Comparison of ENCODE assay signal across 8 cellular contexts in the genomic region with DNA sequence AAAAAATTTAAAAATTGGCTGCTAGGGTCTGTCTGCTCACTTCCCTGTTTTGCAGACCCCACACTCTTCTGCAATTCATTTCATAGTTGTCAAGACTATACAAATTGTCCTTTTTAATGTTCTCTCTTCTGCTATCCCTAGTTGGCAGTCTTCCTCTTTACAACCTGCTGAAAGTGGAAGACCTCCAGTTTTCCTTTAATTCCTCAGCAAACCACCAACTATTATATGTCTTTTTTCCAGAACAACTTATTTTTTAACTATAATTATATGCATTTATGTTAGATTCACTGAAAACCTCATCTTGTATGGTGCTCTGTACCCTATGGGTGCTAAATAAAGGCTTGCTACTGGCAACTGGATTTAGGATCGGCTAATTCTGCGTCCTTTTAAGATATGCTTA. TPM values are rescaled to one million over a fixed set of nuclear protein-coding genes. Genes with fewer than 3 reads are reported as not detected.
A peak's percentile ranks its signal among the peaks of the same experiment; 100 is the strongest.
DNase-seq lines count a peak whose midpoint lies in the region; ATAC-seq and TF ChIP-seq lines count a peak whose summit lies in the region.

No MANE protein-coding gene starts in this region.

- DNase-seq in NCI-H1092 treated with DMSO at 0.1 percent for 48 hours (lab: John Stamatoyannopoulos, UW): peak; percentile 9
- no peak for DNase-seq in NCI-H1092 (lab: John Stamatoyannopoulos, UW)
- peak; percentile 15 for DNase-seq in RPMI7951 (ENCODE audit: low read depth)
- no peak for DNase-seq in fibroblast of the aortic adventitia (ENCODE audit: low read depth)
- DNase-seq in stimulated activated naive CD8-positive, alpha-beta T cell treated with anti-CD3 and anti-CD28 coated beads, Interleukin-15, amount 100 ng/mL, for 72 hours: no peak
- DNase-seq in Ammon's horn (ENCODE audit: low spot score): no peak

- no peak for ATAC-seq in stimulated activated naive CD8-positive, alpha-beta T cell treated with anti-CD3 and anti-CD28 coated beads, Interleukin-15, amount 100 ng/mL, for 72 hours
- ATAC-seq in HG02973 (IDR thresholded peaks at IDR 0.05; ENCODE audit: unreplicated experiment): no peak
- ATAC-seq in GM19328 (IDR thresholded peaks at IDR 0.05; ENCODE audit: unreplicated experiment): no peak

- peaks cover 42% of the 10 kb centered on the region for H3K4me1 Mint-ChIP-seq in stimulated activated naive CD8-positive, alpha-beta T cell treated with anti-CD3 and anti-CD28 coated beads, Interleukin-15, amount 100 ng/mL, for 72 hours

- peak overlapping the region; percentile 99 to 100 for H3K27ac Mint-ChIP-seq in stimulated activated naive CD8-positive, alpha-beta T cell treated with anti-CD3 and anti-CD28 coated beads, Interleukin-15, amount 100 ng/mL, for 72 hours

- no peak for TF ChIP-seq CTCF in fibroblast of the aortic adventitia (IDR thresholded peaks at IDR 0.05; ENCODE audit: insufficient read depth, low read length)

- no peaks in the 10 kb centered on the region for H3K9me3 Mint-ChIP-seq in stimulated activated naive CD8-positive, alpha-beta T cell treated with anti-CD3 and anti-CD28 coated beads, Interleukin-15, amount 100 ng/mL, for 72 hours

- H3K27me3 Mint-ChIP-seq in stimulated activated naive CD8-positive, alpha-beta T cell treated with anti-CD3 and anti-CD28 coated beads, Interleukin-15, amount 100 ng/mL, for 72 hours: no peaks in the 10 kb centered on the region

- peak overlapping the region; percentile 50 for H3K4me3 ChIP-seq in fibroblast of the aortic adventitia (ENCODE audit: low read depth, low read length)

- H3K4me3 Mint-ChIP-seq in stimulated activated naive CD8-positive, alpha-beta T cell treated with anti-CD3 and anti-CD28 coated beads, Interleukin-15, amount 100 ng/mL, for 72 hours: peak overlapping the region; percentile 95 to 97

RNA-seq across cellular contexts. Expression of a gene that starts 1.1 kb away (rescaled TPM):
- total RNA-seq in RPMI7951 (2014; rRNA removed; shearing (Covaris generic)): 18.2 and 20.2 TPM in 2 replicates
- total RNA-seq in fibroblast of the aortic adventitia (ENCODE audit: low replicate concordance): 13.3 and 33.7 TPM in 2 replicates

RNA-seq across cellular contexts. Expression of a gene that starts 50.6 kb away (rescaled TPM):
- total RNA-seq in RPMI7951 (2014; rRNA removed; shearing (Covaris generic)): 4.8 and 5.5 TPM in 2 replicates
- total RNA-seq in fibroblast of the aortic adventitia (ENCODE audit: low replicate concordance): 6.1 and 11.0 TPM in 2 replicates

RNA-seq across cellular contexts. Expression of a gene that starts 50.8 kb away (rescaled TPM):
- 8.3 and 12.6 TPM in 2 replicates for total RNA-seq in RPMI7951 (2014; rRNA removed; shearing (Covaris generic))
- 19.9 and 23.3 TPM in 2 replicates for total RNA-seq in fibroblast of the aortic adventitia (ENCODE audit: low replicate concordance)

Comparison
In these comparisons a context has a peak if more than half of its experiments do, and no peak if none do; other contexts are left out.
1. DNase-seq: peak in NCI-H1092 treated with DMSO at 0.1 percent for 48 hours (single experiment) and RPMI7951 (single experiment); none in NCI-H1092 (single experiment), fibroblast of the aortic adventitia (single experiment), stimulated activated naive CD8-positive, alpha-beta T cell treated with anti-CD3 and anti-CD28 coated beads, Interleukin-15, amount 100 ng/mL, for 72 hours (0 of 2) and Ammon's horn (single experiment).